ENCODE assay signal across 8 cellular contexts in the genomic region with DNA sequence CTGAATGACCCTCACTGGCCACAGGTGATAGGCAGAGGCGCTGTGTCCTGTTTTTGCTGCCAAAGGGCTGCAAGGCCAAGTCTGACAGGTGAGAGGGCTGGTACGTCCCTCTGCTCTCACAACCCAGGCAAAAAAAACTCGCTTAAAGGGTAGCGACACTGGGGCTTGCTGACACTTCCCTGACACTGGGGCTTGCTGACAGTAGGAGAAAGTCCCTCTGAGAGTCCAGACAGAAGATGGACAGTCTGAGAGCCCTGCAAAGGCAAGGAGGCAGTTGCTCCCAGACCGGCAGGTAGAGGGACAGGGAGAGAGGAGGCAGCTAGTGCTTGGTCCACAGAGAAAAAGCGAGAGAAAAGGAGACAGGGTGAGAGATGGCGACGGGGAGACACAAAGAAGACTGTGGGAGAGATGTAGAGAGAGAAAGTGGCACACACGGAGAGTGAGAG. TPM values are rescaled to one million over a fixed set of nuclear protein-coding genes. Genes with fewer than 3 reads are reported as not detected.
DNase-seq lines count a peak whose midpoint lies in the region; ATAC-seq, FAIRE-seq and TF ChIP-seq lines count a peak whose summit lies in the region.

No MANE protein-coding gene starts in this region.

- no peak for TF ChIP-seq POLR2A in A549 (IDR thresholded peaks at IDR 0.05; ENCODE audit: low read length)

- CTCF ChIA-PET in A549 (lab: Yijun Ruan, JAX), result interaction anchor here (0.7 to 7.8 kb wide), 12 partner anchors 9 to 188 kb away, joined by 3 to 86 read pairs (median 5); no protein-coding TSS in a partner anchor

- DNase-seq in A549 (ENCODE audit: low read depth in 1 of 2, low spot score in 1 of 2) (no peak), mucosa of descending colon (no peak), aorta (no peak)

- peak overlapping the region; percentile 64 for H3K4me3 ChIP-seq in A549
- peak overlapping the region; percentile 48 for H3K4me3 ChIP-seq in SU-DHL-6 (ENCODE audit: insufficient read depth, low read length, poor library complexity, severe bottlenecking)
- peak overlapping the region; percentile 87 to 92 for H3K4me3 ChIP-seq in duodenal mucosa (ENCODE audit: low read depth in 1 of 2, low read length in 2 of 2)
- H3K4me3 ChIP-seq in mucosa of descending colon, result peak overlapping the region; percentile 28
- H3K4me3 ChIP-seq in aorta (ENCODE audit: low read length in 2 of 2), result peak overlapping the region; percentile 23 to 32

- H3K4me2 ChIP-seq in A549 (peak overlapping the region; percentile 93), SU-DHL-6 (ENCODE audit: low read depth, low read length, poor library complexity, severe bottlenecking) (peak overlapping the region; percentile 61)

- H3K27me3 ChIP-seq in SU-DHL-6 (ENCODE audit: low read length) (no peaks in the 10 kb centered on the region), duodenal mucosa (ENCODE audit: control insufficient read depth in 1 of 2, insufficient read depth in 2 of 2, low read length in 2 of 2) (no peaks in the 10 kb centered on the region), aorta (ENCODE audit: control insufficient read depth in 1 of 2, insufficient read depth in 2 of 2, low read length in 1 of 2) (no peaks in the 10 kb centered on the region)

- no peak for TF ChIP-seq EP300 in A549 (IDR thresholded peaks at IDR 0.05)

- TF ChIP-seq RAD21 in A549 (conservative IDR thresholded peaks at IDR 0.05 in 1 of 2, IDR thresholded peaks at IDR 0.05 in 1 of 2), result no peak

- H3K9ac ChIP-seq in SU-DHL-6 (ENCODE audit: low read length), result peak overlapping the region; percentile 37
- H3K9ac ChIP-seq in duodenal mucosa (ENCODE audit: low read depth in 1 of 2, low read length in 2 of 2), result peak overlapping the region; percentile 54 to 86

- WGBS in A549 (ENCODE audit: missing lambda C conversion rate), result 56% methylated on average over 8 of the region's 9 CpGs
- WGBS in aorta, 2 donors, result 67 to 76% methylated on average over 9 of the region's 9 CpGs

- no peak for FAIRE-seq in A549 (lab: Jason Lieb, UNC)

- POLR2A ChIA-PET in A549 (lab: Yijun Ruan, JAX), result interaction anchor here (0.6 to 1.0 kb wide), 6 partner anchors 17 to 180 kb away, joined by 3 to 5 read pairs (median 4); partner anchors contain the start of gene TASOR

- no peaks in the 10 kb centered on the region for H3K4me1 ChIP-seq in A549
- peaks cover 19 to 27% of the 10 kb centered on the region in 2 donors for H3K4me1 ChIP-seq in duodenal mucosa (ENCODE audit: control insufficient read depth in 1 of 2, insufficient read depth in 2 of 2, low read length in 2 of 2)
- peaks cover 17% of the 10 kb centered on the region for H3K4me1 ChIP-seq in mucosa of descending colon (ENCODE audit: low read depth)
- no peaks in the 10 kb centered on the region for H3K4me1 ChIP-seq in aorta (ENCODE audit: control insufficient read depth in 1 of 2, insufficient read depth in 2 of 2, low read length in 2 of 2)

- no peaks in the 10 kb centered on the region; the same call in 1 of the 2 replicates for H4K20me1 ChIP-seq in SU-DHL-6 (ENCODE audit: low read depth, low read length)

- H3K27ac ChIP-seq in A549 (peak overlapping the region; percentile 53 to 91; a peak in 5 of 6 replicates), SU-DHL-6 (ENCODE audit: low read depth, low read length) (no peak overlapping the region), duodenal mucosa (ENCODE audit: low read depth, low read length) (peak overlapping the region; percentile 13), aorta (ENCODE audit: low read depth in 1 of 2, low read length in 2 of 2) (no peak overlapping the region)

- H2AFZ ChIP-seq in SU-DHL-6 (ENCODE audit: low read depth, low read length, severe bottlenecking), result peak overlapping the region; percentile 70

- no peaks in the 10 kb centered on the region for H3F3A ChIP-seq in SU-DHL-6 (ENCODE audit: insufficient read depth)

- no peaks in the 10 kb centered on the region for H3K36me3 ChIP-seq in SU-DHL-6 (ENCODE audit: low read length)
- H3K36me3 ChIP-seq in duodenal mucosa (ENCODE audit: control insufficient read depth in 1 of 2, insufficient read depth in 2 of 2, low read length in 2 of 2), result no peaks in the 10 kb centered on the region
- no peaks in the 10 kb centered on the region for H3K36me3 ChIP-seq in mucosa of descending colon (ENCODE audit: low read depth)
- H3K36me3 ChIP-seq in aorta (ENCODE audit: control insufficient read depth in 1 of 2, insufficient read depth in 2 of 2, low read length in 1 of 2), result no peaks in the 10 kb centered on the region

- no peaks in the 10 kb centered on the region for H3K9me3 ChIP-seq in A549
- no peaks in the 10 kb centered on the region for H3K9me3 ChIP-seq in SU-DHL-6 (ENCODE audit: insufficient read depth, low read length)
- H3K9me3 ChIP-seq in duodenal mucosa (ENCODE audit: control insufficient read depth in 1 of 2, low read length in 2 of 2), result no peaks in the 10 kb centered on the region
- H3K9me3 ChIP-seq in mucosa of descending colon, result no peaks in the 10 kb centered on the region
- H3K9me3 ChIP-seq in aorta (ENCODE audit: control insufficient read depth, low read length), result no peaks in the 10 kb centered on the region

- H3K79me2 ChIP-seq in SU-DHL-6 (ENCODE audit: insufficient read depth, low read length), result no peaks in the 10 kb centered on the region

- H3K9me2 ChIP-seq in SU-DHL-6 (replicated peaks; ENCODE audit: insufficient read depth, low read length), result no peaks in the 10 kb centered on the region

- TF ChIP-seq CTCF in A549 (IDR thresholded peaks at IDR 0.05) (no peak), SU-DHL-6 (IDR thresholded peaks at IDR 0.05; ENCODE audit: insufficient read depth, low read length, poor library complexity, severe bottlenecking) (no peak), mucosa of descending colon (IDR thresholded peaks at IDR 0.05) (no peak)

- ATAC-seq in A549 (peak in 1 of 2 experiments; percentile 8; a peak in 1 of 6 replicates), GM19372 (IDR thresholded peaks at IDR 0.05; ENCODE audit: low read depth, unreplicated experiment) (peak; percentile 2), mucosa of descending colon (peak; percentile 5), aorta (ENCODE audit: low FRiP score) (peak; percentile 37), HG03439 (IDR thresholded peaks at IDR 0.05; ENCODE audit: unreplicated experiment) (no peak), GM21825 (IDR thresholded peaks at IDR 0.05; ENCODE audit: unreplicated experiment) (no peak)

- intact Hi-C loops in mucosa of descending colon (cut with DNase I, micrococcal nuclease), result loop anchor here (10.0 kb wide), 1 partner anchor 184 kb away; no protein-coding TSS in a partner anchor
- intact Hi-C loops in aorta (cut with DNase I), result loop anchor here (2.0 to 10.0 kb wide), 4 partner anchors 96 to 188 kb away; no protein-coding TSS in a partner anchor

TF ChIP-seq in A549, 52 proteins besides CTCF, POLR2A, EP300 and RAD21 (continues in another document):
- TF ChIP-seq HOXB13 (CRISPR knock-in tag; IDR thresholded peaks at IDR 0.05; ENCODE audit: low read depth), result no peak
- no peak for TF ChIP-seq ZC3H11A (IDR thresholded peaks at IDR 0.05)
- no peak for TF ChIP-seq FOSL2 (IDR thresholded peaks at IDR 0.05)
- TF ChIP-seq FOSL2 (CRISPR knock-in tag; IDR thresholded peaks at IDR 0.05), result no peak
- no peak for TF ChIP-seq RFX5 (IDR thresholded peaks at IDR 0.05)
- no peak for TF ChIP-seq MAFK (IDR thresholded peaks at IDR 0.05; ENCODE audit: partially characterized antibody)
- TF ChIP-seq ZFP36 (IDR thresholded peaks at IDR 0.05; ENCODE audit: borderline replicate concordance, partially characterized antibody), result no peak
- no peak for TF ChIP-seq HOXA7 (CRISPR knock-in tag; IDR thresholded peaks at IDR 0.05)
- no peak for TF ChIP-seq ELK1 (IDR thresholded peaks at IDR 0.05; ENCODE audit: low read depth, low read length)
- TF ChIP-seq PHF8 (IDR thresholded peaks at IDR 0.05; ENCODE audit: borderline replicate concordance, low read depth), result no peak
- no peak for TF ChIP-seq SREBF2 (IDR thresholded peaks at IDR 0.05)
- no peak for TF ChIP-seq ZSCAN20 (CRISPR knock-in tag; IDR thresholded peaks at IDR 0.05)
- TF ChIP-seq FOSB (CRISPR knock-in tag; IDR thresholded peaks at IDR 0.05), result no peak
- no peak for TF ChIP-seq SMC3 (IDR thresholded peaks at IDR 0.05)
- TF ChIP-seq ESRRA (IDR thresholded peaks at IDR 0.05; ENCODE audit: borderline replicate concordance, low read length), result no peak
- TF ChIP-seq, protein P1, sequence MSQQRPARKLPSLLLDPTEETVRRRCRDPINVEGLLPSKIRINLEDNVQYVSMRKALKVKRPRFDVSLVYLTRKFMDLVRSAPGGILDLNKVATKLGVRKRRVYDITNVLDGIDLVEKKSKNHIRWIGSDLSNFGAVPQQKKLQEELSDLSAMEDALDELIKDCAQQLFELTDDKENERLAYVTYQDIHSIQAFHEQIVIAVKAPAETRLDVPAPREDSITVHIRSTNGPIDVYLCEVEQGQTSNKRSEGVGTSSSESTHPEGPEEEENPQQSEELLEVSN (IDR thresholded peaks at IDR 0.05; ENCODE audit: borderline replicate concordance, low read depth), result no peak
- no peak for TF ChIP-seq USF2 (IDR thresholded peaks at IDR 0.05)

RNA-seq across cellular contexts. Expression of gene ARHGEF3, which starts 0.6 kb away (rescaled TPM):
- 10.6 and 12.1 TPM in 2 replicates for polyA plus RNA-seq in A549 (2011; rRNA removed)
- 3.9 and 4.0 TPM in 2 replicates for polyA plus RNA-seq in A549 (2012; cell fraction: cytosol; rRNA removed)
- polyA plus RNA-seq in A549 (2012; cell fraction: nucleus; rRNA removed), result 3.3 and 3.6 TPM in 2 replicates
- 5.8 to 7.3 TPM (median 7.3 TPM) in 3 replicates for polyA plus RNA-seq in A549 (2017; fragmentation: RNase III; extraction: RNeasy Plus Mini Kit Qiagen cat#74134 plus additional on column Dnase treatment)
- polyA minus RNA-seq in A549 (2011; rRNA and poly(A)+ RNA removed), result 9.3 and 11.6 TPM in 2 replicates
- 10 to 100 TPM; 10.1 to 34.5 (median 15.5) TPM for total RNA-seq in mucosa of descending colon
- total RNA-seq in aorta, result 10 to 100 TPM; 17.4 to 41.6 TPM
- polyA plus RNA-seq in aorta, result 1 to 10 TPM; 1.6 to 2.5 TPM

Comparison
In these comparisons a context has a peak if more than half of its experiments do, and no peak if none do; other contexts are left out.
1. ATAC-seq: peak in GM19372 (single experiment), mucosa of descending colon (single experiment) and aorta (single experiment); none in HG03439 (single experiment) and GM21825 (single experiment).
2. H3K27ac ChIP-seq: peak in A549 (2 of 2) and duodenal mucosa (single experiment); none in SU-DHL-6 (single experiment) and aorta (0 of 2).
3. H3K4me3 ChIP-seq: peak in every context shown above with its lines; median percentile 90 in duodenal mucosa; 64 in A549; 48 in SU-DHL-6; 28 in mucosa of descending colon; 28 in aorta.